2 cellular contexts compared by ENCODE assay signal in the genomic region with DNA sequence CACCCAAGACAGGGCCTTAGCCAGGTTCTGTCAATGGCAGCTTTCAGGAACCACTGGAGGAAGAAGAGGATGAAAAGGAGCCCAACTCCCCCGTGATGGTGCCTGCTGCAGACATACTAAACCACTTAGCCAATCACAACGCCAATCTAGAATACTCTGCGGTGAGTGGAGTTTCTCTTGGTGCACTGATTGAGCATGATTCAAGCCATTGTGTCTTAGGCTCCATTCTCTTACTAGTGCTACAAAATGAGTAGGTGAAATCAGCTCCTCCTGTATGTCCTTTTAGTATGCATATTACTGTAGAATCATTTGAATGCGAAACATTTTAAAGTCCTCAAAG.
TF ChIP-seq lines count a peak whose summit lies in the region.

No MANE protein-coding gene starts in this region.

TF ChIP-seq in HepG2, 621 proteins besides CTCF, POLR2A, EP300 and RAD21:
- TF ChIP-seq POLR2AphosphoS2 (IDR thresholded peaks at IDR 0.05; ENCODE audit: low read depth, low read length): 0 out of 2 replicates have a peak, but pooled peaks have one; percentile 18
- TF ChIP-seq POLR2AphosphoS5 (IDR thresholded peaks at IDR 0.05; ENCODE audit: low read depth, low read length): peak; percentile 37; the same call in 1 of the 2 replicates
- peak; percentile 68 for TF ChIP-seq RBM22 (optimal IDR thresholded peaks at IDR 0.05; ENCODE audit: low read length)
- TF ChIP-seq RFX1 (IDR thresholded peaks at IDR 0.05): no peak
TF ChIP-seq in HepG2: peak in this region for 3.

TF ChIP-seq in WTC11, 78 proteins besides CTCF, POLR2A, EP300 and RAD21:
- no peak for TF ChIP-seq ZBTB21 (CRISPR knock-in tag; IDR thresholded peaks at IDR 0.05; ENCODE audit: borderline replicate concordance)
- TF ChIP-seq, protein P1, sequence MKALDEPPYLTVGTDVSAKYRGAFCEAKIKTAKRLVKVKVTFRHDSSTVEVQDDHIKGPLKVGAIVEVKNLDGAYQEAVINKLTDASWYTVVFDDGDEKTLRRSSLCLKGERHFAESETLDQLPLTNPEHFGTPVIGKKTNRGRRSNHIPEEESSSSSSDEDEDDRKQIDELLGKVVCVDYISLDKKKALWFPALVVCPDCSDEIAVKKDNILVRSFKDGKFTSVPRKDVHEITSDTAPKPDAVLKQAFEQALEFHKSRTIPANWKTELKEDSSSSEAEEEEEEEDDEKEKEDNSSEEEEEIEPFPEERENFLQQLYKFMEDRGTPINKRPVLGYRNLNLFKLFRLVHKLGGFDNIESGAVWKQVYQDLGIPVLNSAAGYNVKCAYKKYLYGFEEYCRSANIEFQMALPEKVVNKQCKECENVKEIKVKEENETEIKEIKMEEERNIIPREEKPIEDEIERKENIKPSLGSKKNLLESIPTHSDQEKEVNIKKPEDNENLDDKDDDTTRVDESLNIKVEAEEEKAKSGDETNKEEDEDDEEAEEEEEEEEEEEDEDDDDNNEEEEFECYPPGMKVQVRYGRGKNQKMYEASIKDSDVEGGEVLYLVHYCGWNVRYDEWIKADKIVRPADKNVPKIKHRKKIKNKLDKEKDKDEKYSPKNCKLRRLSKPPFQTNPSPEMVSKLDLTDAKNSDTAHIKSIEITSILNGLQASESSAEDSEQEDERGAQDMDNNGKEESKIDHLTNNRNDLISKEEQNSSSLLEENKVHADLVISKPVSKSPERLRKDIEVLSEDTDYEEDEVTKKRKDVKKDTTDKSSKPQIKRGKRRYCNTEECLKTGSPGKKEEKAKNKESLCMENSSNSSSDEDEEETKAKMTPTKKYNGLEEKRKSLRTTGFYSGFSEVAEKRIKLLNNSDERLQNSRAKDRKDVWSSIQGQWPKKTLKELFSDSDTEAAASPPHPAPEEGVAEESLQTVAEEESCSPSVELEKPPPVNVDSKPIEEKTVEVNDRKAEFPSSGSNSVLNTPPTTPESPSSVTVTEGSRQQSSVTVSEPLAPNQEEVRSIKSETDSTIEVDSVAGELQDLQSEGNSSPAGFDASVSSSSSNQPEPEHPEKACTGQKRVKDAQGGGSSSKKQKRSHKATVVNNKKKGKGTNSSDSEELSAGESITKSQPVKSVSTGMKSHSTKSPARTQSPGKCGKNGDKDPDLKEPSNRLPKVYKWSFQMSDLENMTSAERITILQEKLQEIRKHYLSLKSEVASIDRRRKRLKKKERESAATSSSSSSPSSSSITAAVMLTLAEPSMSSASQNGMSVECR (CRISPR knock-in tag; IDR thresholded peaks at IDR 0.05; ENCODE audit: borderline replicate concordance): no peak
- no peak for TF ChIP-seq ESRRA (CRISPR knock-in tag; IDR thresholded peaks at IDR 0.05; ENCODE audit: borderline replicate concordance)
- TF ChIP-seq, protein P2, sequence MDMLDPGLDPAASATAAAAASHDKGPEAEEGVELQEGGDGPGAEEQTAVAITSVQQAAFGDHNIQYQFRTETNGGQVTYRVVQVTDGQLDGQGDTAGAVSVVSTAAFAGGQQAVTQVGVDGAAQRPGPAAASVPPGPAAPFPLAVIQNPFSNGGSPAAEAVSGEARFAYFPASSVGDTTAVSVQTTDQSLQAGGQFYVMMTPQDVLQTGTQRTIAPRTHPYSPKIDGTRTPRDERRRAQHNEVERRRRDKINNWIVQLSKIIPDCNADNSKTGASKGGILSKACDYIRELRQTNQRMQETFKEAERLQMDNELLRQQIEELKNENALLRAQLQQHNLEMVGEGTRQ (CRISPR knock-in tag; IDR thresholded peaks at IDR 0.05): no peak
- TF ChIP-seq, protein P3, sequence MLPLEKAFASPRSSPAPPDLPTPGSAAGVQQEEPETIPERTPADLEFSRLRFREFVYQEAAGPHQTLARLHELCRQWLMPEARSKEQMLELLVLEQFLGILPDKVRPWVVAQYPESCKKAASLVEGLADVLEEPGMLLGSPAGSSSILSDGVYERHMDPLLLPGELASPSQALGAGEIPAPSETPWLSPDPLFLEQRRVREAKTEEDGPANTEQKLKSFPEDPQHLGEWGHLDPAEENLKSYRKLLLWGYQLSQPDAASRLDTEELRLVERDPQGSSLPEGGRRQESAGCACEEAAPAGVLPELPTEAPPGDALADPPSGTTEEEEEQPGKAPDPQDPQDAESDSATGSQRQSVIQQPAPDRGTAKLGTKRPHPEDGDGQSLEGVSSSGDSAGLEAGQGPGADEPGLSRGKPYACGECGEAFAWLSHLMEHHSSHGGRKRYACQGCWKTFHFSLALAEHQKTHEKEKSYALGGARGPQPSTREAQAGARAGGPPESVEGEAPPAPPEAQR (CRISPR knock-in tag; IDR thresholded peaks at IDR 0.05): no peak
- TF ChIP-seq TEAD1 (CRISPR knock-in tag; IDR thresholded peaks at IDR 0.05): no peak
- TF ChIP-seq, protein P4, sequence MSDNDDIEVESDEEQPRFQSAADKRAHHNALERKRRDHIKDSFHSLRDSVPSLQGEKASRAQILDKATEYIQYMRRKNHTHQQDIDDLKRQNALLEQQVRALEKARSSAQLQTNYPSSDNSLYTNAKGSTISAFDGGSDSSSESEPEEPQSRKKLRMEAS (CRISPR knock-in tag; IDR thresholded peaks at IDR 0.05): no peak
- no peak for TF ChIP-seq CREB1 (CRISPR knock-in tag; IDR thresholded peaks at IDR 0.05)
- TF ChIP-seq SP1 (CRISPR knock-in tag; conservative IDR thresholded peaks at IDR 0.05): no peak
- TF ChIP-seq FOXP1 (CRISPR knock-in tag; IDR thresholded peaks at IDR 0.05; ENCODE audit: borderline replicate concordance): no peak
- TF ChIP-seq TEAD4 (CRISPR knock-in tag; IDR thresholded peaks at IDR 0.05): no peak
- TF ChIP-seq, protein P5, sequence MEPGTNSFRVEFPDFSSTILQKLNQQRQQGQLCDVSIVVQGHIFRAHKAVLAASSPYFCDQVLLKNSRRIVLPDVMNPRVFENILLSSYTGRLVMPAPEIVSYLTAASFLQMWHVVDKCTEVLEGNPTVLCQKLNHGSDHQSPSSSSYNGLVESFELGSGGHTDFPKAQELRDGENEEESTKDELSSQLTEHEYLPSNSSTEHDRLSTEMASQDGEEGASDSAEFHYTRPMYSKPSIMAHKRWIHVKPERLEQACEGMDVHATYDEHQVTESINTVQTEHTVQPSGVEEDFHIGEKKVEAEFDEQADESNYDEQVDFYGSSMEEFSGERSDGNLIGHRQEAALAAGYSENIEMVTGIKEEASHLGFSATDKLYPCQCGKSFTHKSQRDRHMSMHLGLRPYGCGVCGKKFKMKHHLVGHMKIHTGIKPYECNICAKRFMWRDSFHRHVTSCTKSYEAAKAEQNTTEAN (CRISPR knock-in tag; IDR thresholded peaks at IDR 0.05): no peak
